In the genomic region with DNA sequence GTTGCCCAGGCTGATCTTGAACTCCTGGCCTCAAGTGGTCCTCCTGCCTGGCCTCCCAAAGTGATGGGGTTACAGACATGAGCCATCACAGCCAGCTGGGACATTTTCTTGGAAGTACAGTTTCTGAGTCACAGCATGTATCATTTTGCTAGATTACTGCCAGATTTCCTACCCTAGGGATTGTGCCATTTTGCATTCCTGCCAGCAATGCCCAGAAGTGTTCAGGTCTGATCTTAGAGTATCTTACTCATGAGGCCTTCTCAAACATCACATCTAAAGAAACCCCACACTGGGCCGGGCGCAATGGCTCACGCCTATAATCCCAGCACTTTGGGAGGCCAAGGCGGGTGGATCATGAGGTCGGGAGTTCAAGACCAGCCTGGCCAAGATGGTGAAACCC, we compare ENCODE assay signal across 16 cellular contexts. TPM values are rescaled to one million over a fixed set of nuclear protein-coding genes. Genes with fewer than 3 reads are reported as not detected.
DNase-seq lines count a peak whose midpoint lies in the region; ATAC-seq and TF ChIP-seq lines count a peak whose summit lies in the region.
"Had no signal": no experiment of that assay in that cellular context is flagged by ENCODE, and none has a peak within 500 bp of the region (broad histone marks: within the 10 kb centered on the region; RNA-seq: fewer than 3 reads in every experiment).

No MANE protein-coding gene starts in this region.

- in situ Hi-C loops in gastrocnemius medialis (cut with MboI; ENCODE audit: low sequenced_read_pairs in 4 of 4): no loop called here

- no peaks in the 10 kb centered on the region for H3K9me3 Mint-ChIP-seq in immature natural killer cell
- H3K9me3 Mint-ChIP-seq: activated CD8-positive, alpha-beta T cell treated with anti-CD3 and anti-CD28 coated beads for 36 hours; IgD-negative memory B cell had no signal

- H3K4me3 ChIP-seq in gastrocnemius medialis: no peak overlapping the region
- H3K4me3 ChIP-seq: colonic mucosa, neural progenitor cell had no signal

- H3K9me3 ChIP-seq in gastrocnemius medialis: no peaks in the 10 kb centered on the region
- H3K9me3 ChIP-seq: BE2C, colonic mucosa had no signal

- peak; percentile 60 for DNase-seq in Daoy (ENCODE audit: low read depth)
- peak; percentile 35 for DNase-seq in NCI-H226
- peak; percentile 45 for DNase-seq in dedifferentiated amniotic fluid mesenchymal stem cell (ENCODE audit: extremely low spot score)
- peak in 1 of 2 donors; percentile 51 for DNase-seq in gastrocnemius medialis
- no peak for DNase-seq in stimulated activated CD4-positive, alpha-beta T cell treated with anti-CD3 and anti-CD28 coated beads, Interleukin-4, amount 100 ng/mL, for 1 hour
- no peak for DNase-seq in T-helper 9 cell
- DNase-seq in immature natural killer cell: no peak
- DNase-seq: activated CD8-positive, alpha-beta T cell treated with anti-CD3 and anti-CD28 coated beads for 36 hours; amygdala; BE2C; colonic mucosa; NCI-H526; retina had no signal

- no peaks in the 10 kb centered on the region for H3K27me3 ChIP-seq in gastrocnemius medialis
- H3K27me3 ChIP-seq: BE2C, colonic mucosa had no signal

- H3K27me3 Mint-ChIP-seq in immature natural killer cell (ENCODE audit: low read depth in 3 of 3): peaks cover 0 to 4% (median 2%) of the 10 kb centered on the region in 3 donors
- H3K27me3 Mint-ChIP-seq: IgD-negative memory B cell had no signal

- H3K36me3 ChIP-seq in gastrocnemius medialis: no peaks in the 10 kb centered on the region
- H3K36me3 ChIP-seq: BE2C, colonic mucosa, neural progenitor cell had no signal

- H3K27ac Mint-ChIP-seq in immature natural killer cell: no peak overlapping the region
- H3K27ac Mint-ChIP-seq: activated CD8-positive, alpha-beta T cell treated with anti-CD3 and anti-CD28 coated beads for 36 hours; IgD-negative memory B cell; neural progenitor cell had no signal

- intact Hi-C loops in gastrocnemius medialis (cut with DNase I; ENCODE audit: low total_unique reads): no loop called here

- H3K36me3 Mint-ChIP-seq in immature natural killer cell: no peaks in the 10 kb centered on the region
- H3K36me3 Mint-ChIP-seq: IgD-negative memory B cell had no signal

- H3K27ac ChIP-seq in gastrocnemius medialis: no peak overlapping the region
- H3K27ac ChIP-seq: colonic mucosa, neural progenitor cell had no signal

- no peaks in the 10 kb centered on the region for H3K4me1 ChIP-seq in gastrocnemius medialis
- H3K4me1 ChIP-seq: BE2C, colonic mucosa, neural progenitor cell had no signal

- no peak overlapping the region for H3K4me3 Mint-ChIP-seq in immature natural killer cell
- H3K4me3 Mint-ChIP-seq: activated CD8-positive, alpha-beta T cell treated with anti-CD3 and anti-CD28 coated beads for 36 hours had no signal

- peak; percentile 83 to 94 for ATAC-seq in gastrocnemius medialis
- no peak for ATAC-seq in GM18517 (IDR thresholded peaks at IDR 0.05; ENCODE audit: unreplicated experiment)
- ATAC-seq: activated CD8-positive, alpha-beta T cell treated with anti-CD3 and anti-CD28 coated beads for 36 hours had no signal

- no peak for TF ChIP-seq POLR2A in gastrocnemius medialis (IDR thresholded peaks at IDR 0.05)

- no peak for TF ChIP-seq CTCF in gastrocnemius medialis (IDR thresholded peaks at IDR 0.05 in 4 of 5, conservative IDR thresholded peaks at IDR 0.05 in 1 of 5)

- no peaks in the 10 kb centered on the region for H3K4me1 Mint-ChIP-seq in immature natural killer cell
- H3K4me1 Mint-ChIP-seq: IgD-negative memory B cell had no signal

RNA-seq across cellular contexts. Expression of a gene that starts 10.2 kb away (rescaled TPM):
- not detected in 2 replicates for total RNA-seq in Daoy (2014; rRNA removed; shearing (Covaris generic))
- total RNA-seq in gastrocnemius medialis: 1 to 10 TPM in 1 of 4 donors, under 1 TPM in 1, not detected in 2; 0.31 to 1.3 TPM
- not detected for polyA plus RNA-seq in immature natural killer cell

Comparison
In these comparisons a context has a peak if more than half of its experiments do, and no peak if none do; other contexts are left out.
1. DNase-seq: peak in Daoy (single experiment), NCI-H226 (single experiment) and dedifferentiated amniotic fluid mesenchymal stem cell (single experiment); none in stimulated activated CD4-positive, alpha-beta T cell treated with anti-CD3 and anti-CD28 coated beads, Interleukin-4, amount 100 ng/mL, for 1 hour (single experiment), T-helper 9 cell (single experiment) and immature natural killer cell (0 of 3).